Comparison of ENCODE assay signal across 8 cellular contexts in genomic region chr1:150149490-150150453, GRCh38. TPM values are rescaled to one million over a fixed set of nuclear protein-coding genes. Genes with fewer than 3 reads are reported as not detected.
DNase-seq lines count a peak whose midpoint lies in the region; ATAC-seq and TF ChIP-seq lines count a peak whose summit lies in the region.

TSS of gene PLEKHO1 (plus strand) at chr1:150149916. CDS start at chr1:150150258, 342 bp downstream.

- H3K36me3 Mint-ChIP-seq in activated naive CD4-positive, alpha-beta T cell treated with anti-CD3 and anti-CD28 coated beads for 36 hours (ENCODE audit: low read depth), result no peaks in the 10 kb centered on the region

- WGBS in HUES64, result under 1% methylated on average over 138 of the region's 138 CpGs
- WGBS in gastroesophageal sphincter (ENCODE audit: low coverage in 1 of 2), 2 donors, result 0 to 1% methylated on average over 1 to 12 of the region's 138 CpGs
- 1% methylated on average over 27 to 117 of the region's 138 CpGs for WGBS in testis, 2 donors

- ATAC-seq in gastroesophageal sphincter, result peak; percentile 87

- no peaks in the 10 kb centered on the region for H3K9me3 Mint-ChIP-seq in activated naive CD4-positive, alpha-beta T cell treated with anti-CD3 and anti-CD28 coated beads for 36 hours

- H3K27ac ChIP-seq in A673 (ENCODE audit: low read depth, low read length, poor library complexity, severe bottlenecking) (peak within 1 kb of the TSS; percentile 96), HUES64 (ENCODE audit: low read depth, low read length) (peak within 1 kb of the TSS; percentile 69), SJCRH30 (peak within 1 kb of the TSS; percentile 86), gastroesophageal sphincter (peak within 1 kb of the TSS; percentile 97 to 99 (median 98)), testis (peak within 1 kb of the TSS; percentile 93 to 94)

- POLR2A ChIA-PET in A673 (lab: Charles Lee; ENCODE audit: low non-redundant PET), result interaction anchor here (0.6 to 0.9 kb wide), 3 partner anchors 10 to 82 kb away, joined by 4 to 11 read pairs (median 11); partner anchors contain the start of gene VPS45

- DNase-seq in A673 (ENCODE audit: low spot score) (peak; percentile 88), SJCRH30 (peak; percentile 76 to 77), occipital lobe (lab: John Stamatoyannopoulos, UW) (peak; percentile 63), testis (peak; percentile 75)
- peak; percentile 81 for DNase-seq in activated naive CD4-positive, alpha-beta T cell treated with anti-CD3 and anti-CD28 coated beads for 36 hours

- H3K27me3 ChIP-seq in A673 (replicated peaks; ENCODE audit: insufficient read depth, low read depth, low read length, poor library complexity) (no peaks in the 10 kb centered on the region), HUES64 (ENCODE audit: insufficient read depth, low read length) (peaks cover 14% of the 10 kb centered on the region), SJCRH30 (no peaks in the 10 kb centered on the region), gastroesophageal sphincter (no peaks in the 10 kb centered on the region), testis (no peaks in the 10 kb centered on the region)

- peak; percentile 66 for TF ChIP-seq POLR2A in GM18951 (IDR thresholded peaks at IDR 0.05; ENCODE audit: extremely low read depth, insufficient read depth, insufficient read length)
- TF ChIP-seq POLR2A in gastroesophageal sphincter (IDR thresholded peaks at IDR 0.05), result peak; percentile 89 to 93
- TF ChIP-seq POLR2A in testis (IDR thresholded peaks at IDR 0.05), result no peak

- peak within 1 kb of the TSS; percentile 75 for H3K4me3 Mint-ChIP-seq in activated naive CD4-positive, alpha-beta T cell treated with anti-CD3 and anti-CD28 coated beads for 36 hours

- H3K4me3 ChIP-seq in A673 (ENCODE audit: low read depth, low read length, poor library complexity, severe bottlenecking), result peak within 1 kb of the TSS; percentile 96
- peak within 1 kb of the TSS; percentile 81 for H3K4me3 ChIP-seq in HUES64 (ENCODE audit: low read length)
- peak within 1 kb of the TSS; percentile 70 for H3K4me3 ChIP-seq in SJCRH30
- H3K4me3 ChIP-seq in gastroesophageal sphincter, result peak within 1 kb of the TSS; percentile 62 to 92
- peak within 1 kb of the TSS; percentile 75 to 85 for H3K4me3 ChIP-seq in testis

- H3K36me3 ChIP-seq in A673 (ENCODE audit: insufficient read depth, low read length, poor library complexity, severe bottlenecking) (peaks cover 30% of the 10 kb centered on the region), HUES64 (ENCODE audit: insufficient read depth, low read length) (peaks cover 32% of the 10 kb centered on the region), SJCRH30 (peaks cover 21% of the 10 kb centered on the region), gastroesophageal sphincter (peaks cover 0 to 23% of the 10 kb centered on the region in 2 donors), testis (ENCODE audit: low read depth, missing control alignments) (no peaks in the 10 kb centered on the region)

- intact Hi-C loops in A673 (cut with micrococcal nuclease; ENCODE audit: unreplicated experiment) (no loop called here), testis (cut with DNase I; ENCODE audit: low total_unique reads) (no loop called here)
- intact Hi-C loops in activated naive CD4-positive, alpha-beta T cell treated with anti-CD3 and anti-CD28 coated beads for 36 hours (cut with micrococcal nuclease), result loop anchor here (2.0 kb wide), 1 partner anchor 39 kb away; no protein-coding TSS in a partner anchor

- peaks cover 43% of the 10 kb centered on the region for H3K4me1 Mint-ChIP-seq in activated naive CD4-positive, alpha-beta T cell treated with anti-CD3 and anti-CD28 coated beads for 36 hours (ENCODE audit: low read depth)

- TF ChIP-seq CTCF in A673 (conservative IDR thresholded peaks at IDR 0.05; ENCODE audit: low read depth, low read length) (no peak), gastroesophageal sphincter (IDR thresholded peaks at IDR 0.05) (peak in 1 of 4 experiments; percentile 21), testis (IDR thresholded peaks at IDR 0.05) (no peak)

- peaks cover 23% of the 10 kb centered on the region for H3K4me1 ChIP-seq in A673 (ENCODE audit: insufficient read depth, low read length, poor library complexity, severe bottlenecking)
- H3K4me1 ChIP-seq in HUES64 (ENCODE audit: insufficient read depth, low read length), result peaks cover 21% of the 10 kb centered on the region; the same call in 1 of the 2 replicates
- H3K4me1 ChIP-seq in SJCRH30, result peaks cover 13% of the 10 kb centered on the region
- peaks cover 4 to 62% (median 18%) of the 10 kb centered on the region in 3 donors for H3K4me1 ChIP-seq in gastroesophageal sphincter
- peaks cover 13% of the 10 kb centered on the region for H3K4me1 ChIP-seq in testis

- H3K27me3 Mint-ChIP-seq in activated naive CD4-positive, alpha-beta T cell treated with anti-CD3 and anti-CD28 coated beads for 36 hours (ENCODE audit: low read depth), result no peaks in the 10 kb centered on the region

- CTCF ChIA-PET in A673 (lab: Charles Lee), result interaction anchor here (1.5 kb wide), 1 partner anchor 77 kb away, joined by 4 read pairs; no protein-coding TSS in a partner anchor
- CTCF ChIA-PET in activated naive CD4-positive, alpha-beta T cell treated with anti-CD3 and anti-CD28 coated beads for 36 hours (lab: Charles Lee), result interaction anchor here (0.8 to 1.0 kb wide), 2 partner anchors 16 to 81 kb away, joined by 3 read pairs; no protein-coding TSS in a partner anchor

- peak within 1 kb of the TSS; percentile 88 for H3K9ac ChIP-seq in HUES64 (ENCODE audit: low read depth, low read length)

- peak within 1 kb of the TSS; percentile 72 for H3K27ac Mint-ChIP-seq in activated naive CD4-positive, alpha-beta T cell treated with anti-CD3 and anti-CD28 coated beads for 36 hours

- BruUV-seq in A673 (replicated peaks; lab: Mats Ljungman, UMichigan), result no TSS peak

- H3K9me3 ChIP-seq in A673 (ENCODE audit: low read depth, low read length, poor library complexity, severe bottlenecking) (no peaks in the 10 kb centered on the region), HUES64 (ENCODE audit: insufficient read depth, low read depth, low read length) (no peaks in the 10 kb centered on the region), SJCRH30 (replicated peaks) (no peaks in the 10 kb centered on the region), gastroesophageal sphincter (no peaks in the 10 kb centered on the region), testis (no peaks in the 10 kb centered on the region)

- TF ChIP-seq EP300 in gastroesophageal sphincter (IDR thresholded peaks at IDR 0.05), result no peak

- in situ Hi-C loops in GM18951 (cut with MboI; ENCODE audit: low sequenced_read_pairs, unreplicated experiment), result no loop called here

RNA-seq across cellular contexts. Expression of gene PLEKHO1, which starts in this region (rescaled TPM):
- total RNA-seq in A673 (2021) (67.2 and 73.1 TPM in 2 replicates), gastroesophageal sphincter (100 to 1,000 TPM; 217 to 358 (median 228) TPM), occipital lobe (52.7 TPM), testis (100 to 1,000 TPM in 1 of 2 donors, 10 to 100 TPM in 1; 83.5 to 175 TPM)
- 47.9 TPM for polyA plus RNA-seq in HUES64 (2013, experiment 1 of 2)
- polyA plus RNA-seq in HUES64 (2013, experiment 2 of 2), result 42.4 TPM
- total RNA-seq in SJCRH30 (2014; rRNA removed; shearing (Covaris generic)), result 50.0 and 54.4 TPM in 2 replicates
- 1 to 10 TPM; 4.4 to 4.7 TPM for total RNA-seq in activated naive CD4-positive, alpha-beta T cell treated with anti-CD3 and anti-CD28 coated beads for 36 hours
- polyA plus RNA-seq in testis (ENCODE audit: insufficient read depth, low read depth, low replicate concordance), result 283 TPM

Comparison
In these comparisons a context has a peak if more than half of its experiments do, and no peak if none do; other contexts are left out.
1. Peak in every context shown above with its lines: DNase-seq, ATAC-seq, H3K4me3 ChIP-seq and H3K27ac ChIP-seq.